In the genomic region with DNA sequence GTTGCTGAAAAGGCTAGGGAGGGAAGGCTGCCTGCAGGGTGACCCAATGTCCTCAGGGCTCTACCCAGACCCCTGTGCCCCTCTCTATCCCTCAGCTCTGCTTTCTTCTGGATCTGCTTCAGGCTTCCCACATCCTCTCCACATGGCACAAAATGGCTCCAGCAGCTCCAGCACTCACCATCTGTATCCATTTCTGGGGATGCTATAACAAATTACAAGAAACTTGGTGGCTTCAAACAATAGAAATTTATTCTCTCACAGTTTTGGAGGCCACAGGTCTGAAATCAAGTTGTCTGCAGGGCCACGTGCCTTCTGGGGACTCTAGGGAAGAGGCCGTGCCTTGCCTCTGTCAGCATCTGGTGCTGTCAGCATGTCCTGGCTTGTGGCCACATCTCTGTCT, we compare ENCODE assay signal across 39 cellular contexts. TPM values are rescaled to one million over a fixed set of nuclear protein-coding genes. Genes with fewer than 3 reads are reported as not detected.
"Had no signal": no experiment of that assay in that cellular context is flagged by ENCODE, and none has a peak within 500 bp of the region (broad histone marks: within the 10 kb centered on the region; RNA-seq: fewer than 3 reads in every experiment).

No MANE protein-coding gene starts in this region.

- FAIRE-seq: endothelial cell of umbilical vein, islet of Langerhans had no signal

- H3K27ac ChIP-seq: coronary artery, esophagus muscularis mucosa, foreskin keratinocyte, gastroesophageal sphincter, heart left ventricle, hepatocyte, left lung, neural progenitor cell, psoas muscle, sigmoid colon, testis, tibial artery had no signal

- H3K79me2 ChIP-seq: hepatocyte had no signal

- DNase-seq: dermis blood vessel endothelial cell; effector memory CD4-positive, alpha-beta T cell; foreskin keratinocyte; heart left ventricle; left cardiac atrium; left lung; mesendoderm; midbrain; naive thymus-derived CD4-positive, alpha-beta T cell; nucleus accumbens; psoas muscle; right cardiac atrium; sigmoid colon; stimulated activated CD4-positive, alpha-beta T cell treated with anti-CD3 and anti-CD28 coated beads, Interleukin-2, amount 100 ng/mL, for 24 hours; stimulated activated CD4-positive, alpha-beta T cell treated with anti-CD3 and anti-CD28 coated beads, Interleukin-4, amount 100 ng/mL, for 24 hours; stimulated activated naive CD8-positive, alpha-beta T cell treated with anti-CD3 and anti-CD28 coated beads, Interleukin-15, Interleukin-2, amounts not matched to agents 100 U/mL and 50 U/mL, for 24 hours; substantia nigra; testis; tibial artery had no signal

- H3K36me3 Mint-ChIP-seq: naive thymus-derived CD4-positive, alpha-beta T cell; neural progenitor cell; stimulated activated memory B cell treated with anti-CD40 and anti-IgM and Interleukin-4, amounts not matched to agents 10 μg/mL and 1 μg/mL and 100 μg/mL, for 72 hours; type B pancreatic cell had no signal

- H3K27ac Mint-ChIP-seq: naive thymus-derived CD4-positive, alpha-beta T cell; neural progenitor cell; stimulated activated memory B cell treated with anti-CD40 and anti-IgM and Interleukin-4, amounts not matched to agents 10 μg/mL and 1 μg/mL and 100 μg/mL, for 72 hours; type B pancreatic cell had no signal

- H3K4me3 Mint-ChIP-seq: naive thymus-derived CD4-positive, alpha-beta T cell; nephron; neural progenitor cell; stimulated activated memory B cell treated with anti-CD40 and anti-IgM and Interleukin-4, amounts not matched to agents 10 μg/mL and 1 μg/mL and 100 μg/mL, for 72 hours; type B pancreatic cell had no signal

- H3K36me3 ChIP-seq: esophagus muscularis mucosa, gastroesophageal sphincter, heart left ventricle, left lung, neural progenitor cell, sigmoid colon, tibial artery had no signal

- H3K4me3 ChIP-seq: coronary artery, esophagus muscularis mucosa, gastroesophageal sphincter, heart left ventricle, hepatocyte, left lung, neural progenitor cell, psoas muscle, sigmoid colon, testis, tibial artery had no signal

- H3K4me2 ChIP-seq: hepatocyte, neural progenitor cell had no signal

- H2AFZ ChIP-seq: hepatocyte had no signal

- H3K4me1 ChIP-seq: neural progenitor cell, psoas muscle had no signal

- H3K9me3 ChIP-seq: left lung, psoas muscle, testis had no signal

- H3K9me3 Mint-ChIP-seq: stimulated activated memory B cell treated with anti-CD40 and anti-IgM and Interleukin-4, amounts not matched to agents 10 μg/mL and 1 μg/mL and 100 μg/mL, for 72 hours; type B pancreatic cell had no signal

- H3K27me3 ChIP-seq: foreskin keratinocyte, hepatocyte, left lung, neural progenitor cell, sigmoid colon, testis had no signal

- ATAC-seq: foreskin keratinocyte; gastroesophageal sphincter; heart left ventricle; left cardiac atrium; left lung; naive thymus-derived CD4-positive, alpha-beta T cell; psoas muscle; right cardiac atrium; stimulated activated memory B cell treated with anti-CD40 and anti-IgM and Interleukin-4, amounts not matched to agents 10 μg/mL and 1 μg/mL and 100 μg/mL, for 72 hours; stimulated activated naive CD8-positive, alpha-beta T cell treated with anti-CD3 and anti-CD28 coated beads, Interleukin-15, Interleukin-2, amounts not matched to agents 100 U/mL and 50 U/mL, for 24 hours had no signal

- H3K9ac ChIP-seq: neural progenitor cell had no signal

RNA-seq across cellular contexts. Expression of a gene that starts 33.3 kb away (rescaled TPM):
- total RNA-seq: dermis blood vessel endothelial cell; endothelial cell of umbilical vein; epithelial cell of proximal tubule; esophagus muscularis mucosa; fibroblast of lung; foreskin keratinocyte; gastroesophageal sphincter; heart left ventricle; kidney epithelial cell; left cardiac atrium; left lung; lower leg skin; lung microvascular endothelial cell; mucosa of gallbladder; naive thymus-derived CD4-positive, alpha-beta T cell; osteocyte; psoas muscle; renal cortical epithelial cell; right cardiac atrium; sigmoid colon; skeletal muscle tissue; testis; urinary bladder had no signal
- polyA plus RNA-seq: endothelial cell of umbilical vein; fibroblast of lung; foreskin keratinocyte; heart left ventricle; naive thymus-derived CD4-positive, alpha-beta T cell; psoas muscle; right cardiac atrium; urinary bladder had no signal
